ENCODE assay signal across 2 cellular contexts in the genomic region with DNA sequence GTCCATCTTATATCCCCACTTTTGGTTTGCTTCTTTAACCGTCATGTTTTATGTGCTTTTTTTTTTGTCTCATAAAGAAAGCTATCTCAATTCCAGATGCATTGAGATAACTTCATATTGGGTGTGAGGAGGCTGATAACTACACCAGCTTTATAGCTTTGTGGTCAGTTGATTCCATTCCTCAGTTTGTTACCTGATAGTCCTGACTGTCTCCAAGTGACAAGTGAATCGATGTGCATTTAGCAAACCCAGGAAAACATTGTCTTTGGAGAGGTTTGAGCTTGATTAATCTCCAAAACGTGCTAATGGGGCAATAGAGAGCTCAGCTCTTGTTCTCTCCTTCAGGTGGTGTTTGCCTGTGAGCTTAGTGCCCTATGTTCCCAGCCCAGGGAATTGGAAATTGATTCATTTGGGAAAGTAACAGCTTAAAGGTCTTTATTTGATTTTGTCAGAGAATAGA.
TF ChIP-seq lines count a peak whose summit lies in the region.

No MANE protein-coding gene starts in this region.

TF ChIP-seq in K562, 482 proteins besides CTCF, POLR2A, EP300 and RAD21 (continued from another document and continues in another):
- no peak for TF ChIP-seq ZNF639 (CRISPR knock-in tag; conservative IDR thresholded peaks at IDR 0.05 in 1 of 2, IDR thresholded peaks at IDR 0.05 in 1 of 2)
- TF ChIP-seq TCF3 (CRISPR knock-in tag; IDR thresholded peaks at IDR 0.05): peak; percentile 32; the same call in 1 of the 2 replicates
- TF ChIP-seq NCOA4 (IDR thresholded peaks at IDR 0.05; ENCODE audit: partially characterized antibody): no peak
- no peak for TF ChIP-seq ZBTB1 (CRISPR knock-in tag; IDR thresholded peaks at IDR 0.05; ENCODE audit: borderline replicate concordance, low read depth)
- 0 out of 2 replicates have a peak, but pooled peaks have one; percentile 31 for TF ChIP-seq ARID1B (IDR thresholded peaks at IDR 0.05)
- TF ChIP-seq, protein P1, sequence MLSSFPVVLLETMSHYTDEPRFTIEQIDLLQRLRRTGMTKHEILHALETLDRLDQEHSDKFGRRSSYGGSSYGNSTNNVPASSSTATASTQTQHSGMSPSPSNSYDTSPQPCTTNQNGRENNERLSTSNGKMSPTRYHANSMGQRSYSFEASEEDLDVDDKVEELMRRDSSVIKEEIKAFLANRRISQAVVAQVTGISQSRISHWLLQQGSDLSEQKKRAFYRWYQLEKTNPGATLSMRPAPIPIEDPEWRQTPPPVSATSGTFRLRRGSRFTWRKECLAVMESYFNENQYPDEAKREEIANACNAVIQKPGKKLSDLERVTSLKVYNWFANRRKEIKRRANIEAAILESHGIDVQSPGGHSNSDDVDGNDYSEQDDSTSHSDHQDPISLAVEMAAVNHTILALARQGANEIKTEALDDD (IDR thresholded peaks at IDR 0.05): no peak
- no peak for TF ChIP-seq RERE (CRISPR knock-in tag; IDR thresholded peaks at IDR 0.05; ENCODE audit: borderline replicate concordance)
- no peak for TF ChIP-seq SRSF1 (IDR thresholded peaks at IDR 0.05; ENCODE audit: low read depth, low read length)
- TF ChIP-seq ZFP1 (CRISPR knock-in tag; IDR thresholded peaks at IDR 0.05): no peak
- TF ChIP-seq SIN3A (IDR thresholded peaks at IDR 0.05; ENCODE audit: borderline replicate concordance in 2 of 2, control insufficient read depth in 1 of 2, low read depth in 2 of 2, low read length in 2 of 2): no peak
- TF ChIP-seq ADNP (tag; IDR thresholded peaks at IDR 0.05): no peak
- peak; percentile 7 for TF ChIP-seq MEIS2 (IDR thresholded peaks at IDR 0.05; ENCODE audit: partially characterized antibody)
- peak; percentile 55; the same call in 1 of the 2 replicates for TF ChIP-seq TEAD4 (IDR thresholded peaks at IDR 0.05; ENCODE audit: low read length)
- TF ChIP-seq TEAD4 (CRISPR knock-in tag; IDR thresholded peaks at IDR 0.05; ENCODE audit: borderline replicate concordance): no peak
- TF ChIP-seq ZNF282 (CRISPR knock-in tag; IDR thresholded peaks at IDR 0.05): no peak
- TF ChIP-seq KAT2B (IDR thresholded peaks at IDR 0.05; ENCODE audit: low read depth, low read length): no peak
- TF ChIP-seq E2F5 (CRISPR knock-in tag; IDR thresholded peaks at IDR 0.05): no peak
- no peak for TF ChIP-seq CAMTA2 (CRISPR knock-in tag; conservative IDR thresholded peaks at IDR 0.05)
- no peak for TF ChIP-seq ZNF354B (CRISPR knock-in tag; IDR thresholded peaks at IDR 0.05)

TF ChIP-seq in liver, 16 proteins besides CTCF, POLR2A, EP300 and RAD21 (continued from another document):
- TF ChIP-seq, protein P2, sequence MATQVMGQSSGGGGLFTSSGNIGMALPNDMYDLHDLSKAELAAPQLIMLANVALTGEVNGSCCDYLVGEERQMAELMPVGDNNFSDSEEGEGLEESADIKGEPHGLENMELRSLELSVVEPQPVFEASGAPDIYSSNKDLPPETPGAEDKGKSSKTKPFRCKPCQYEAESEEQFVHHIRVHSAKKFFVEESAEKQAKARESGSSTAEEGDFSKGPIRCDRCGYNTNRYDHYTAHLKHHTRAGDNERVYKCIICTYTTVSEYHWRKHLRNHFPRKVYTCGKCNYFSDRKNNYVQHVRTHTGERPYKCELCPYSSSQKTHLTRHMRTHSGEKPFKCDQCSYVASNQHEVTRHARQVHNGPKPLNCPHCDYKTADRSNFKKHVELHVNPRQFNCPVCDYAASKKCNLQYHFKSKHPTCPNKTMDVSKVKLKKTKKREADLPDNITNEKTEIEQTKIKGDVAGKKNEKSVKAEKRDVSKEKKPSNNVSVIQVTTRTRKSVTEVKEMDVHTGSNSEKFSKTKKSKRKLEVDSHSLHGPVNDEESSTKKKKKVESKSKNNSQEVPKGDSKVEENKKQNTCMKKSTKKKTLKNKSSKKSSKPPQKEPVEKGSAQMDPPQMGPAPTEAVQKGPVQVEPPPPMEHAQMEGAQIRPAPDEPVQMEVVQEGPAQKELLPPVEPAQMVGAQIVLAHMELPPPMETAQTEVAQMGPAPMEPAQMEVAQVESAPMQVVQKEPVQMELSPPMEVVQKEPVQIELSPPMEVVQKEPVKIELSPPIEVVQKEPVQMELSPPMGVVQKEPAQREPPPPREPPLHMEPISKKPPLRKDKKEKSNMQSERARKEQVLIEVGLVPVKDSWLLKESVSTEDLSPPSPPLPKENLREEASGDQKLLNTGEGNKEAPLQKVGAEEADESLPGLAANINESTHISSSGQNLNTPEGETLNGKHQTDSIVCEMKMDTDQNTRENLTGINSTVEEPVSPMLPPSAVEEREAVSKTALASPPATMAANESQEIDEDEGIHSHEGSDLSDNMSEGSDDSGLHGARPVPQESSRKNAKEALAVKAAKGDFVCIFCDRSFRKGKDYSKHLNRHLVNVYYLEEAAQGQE (IDR thresholded peaks at IDR 0.05): no peak
